13 cellular contexts compared by ENCODE assay signal in genomic region chr11:107196732-107197131, GRCh38.
DNase-seq lines count a peak whose midpoint lies in the region; ATAC-seq and TF ChIP-seq lines count a peak whose summit lies in the region.
"Had no signal": no experiment of that assay in that cellular context is flagged by ENCODE, and none has a peak within 500 bp of the region (broad histone marks: within the 10 kb centered on the region; RNA-seq: fewer than 3 reads in every experiment).

No MANE protein-coding gene starts in this region.

- TF ChIP-seq CTCF in Caco-2 (IDR thresholded peaks at IDR 0.05; ENCODE audit: insufficient read depth in 1 of 2, low read depth in 1 of 2, low read length in 1 of 2, severe bottlenecking in 1 of 2, unreplicated experiment in 1 of 2), result peak in 1 of 2 experiments; percentile 12
- TF ChIP-seq CTCF in foreskin keratinocyte (conservative IDR thresholded peaks at IDR 0.05), result no peak
- no peak for TF ChIP-seq CTCF in right lobe of liver (IDR thresholded peaks at IDR 0.05)

- H3K36me3 Mint-ChIP-seq in Caco-2 (ENCODE audit: insufficient read depth, unreplicated experiment), result no peaks in the 10 kb centered on the region
- H3K36me3 Mint-ChIP-seq in activated naive CD4-positive, alpha-beta T cell treated with anti-CD3 and anti-CD28 coated beads for 36 hours (ENCODE audit: low read depth), result no peaks in the 10 kb centered on the region
- H3K36me3 Mint-ChIP-seq: CD4-positive, alpha-beta memory T cell had no signal

- peak; percentile 62 to 66 for DNase-seq in Caco-2
- DNase-seq in LoVo (ENCODE audit: low spot score), result peak; percentile 17
- no peak for DNase-seq in foreskin keratinocyte
- DNase-seq in right lobe of liver, result no peak
- no peak for DNase-seq in activated naive CD4-positive, alpha-beta T cell treated with anti-CD3 and anti-CD28 coated beads for 36 hours
- no peak for DNase-seq in SIG-M5 treated with dmso at 0.1 percent for 504 hours (lab: John Stamatoyannopoulos, UW; ENCODE audit: unreplicated experiment)
- DNase-seq: AML-193; CD4-positive, alpha-beta memory T cell; GM23248; H7 had no signal

- POLR2A ChIA-PET in Caco-2 (lab: Charles Lee), result no interaction called here

- TF ChIP-seq POLR2A in right lobe of liver (IDR thresholded peaks at IDR 0.05), result no peak

- CTCF ChIA-PET in Caco-2 (lab: Charles Lee), result no interaction called here
- CTCF ChIA-PET in activated naive CD4-positive, alpha-beta T cell treated with anti-CD3 and anti-CD28 coated beads for 36 hours (lab: Charles Lee), result no interaction called here

- H3K27me3 ChIP-seq in Caco-2 (replicated peaks; ENCODE audit: control insufficient read depth, insufficient read depth, low read length) (no peaks in the 10 kb centered on the region), foreskin keratinocyte (no peaks in the 10 kb centered on the region), right lobe of liver (no peaks in the 10 kb centered on the region)
- H3K27me3 ChIP-seq: BLaER1 had no signal

- H3K4me3 ChIP-seq in Caco-2 (ENCODE audit: low read depth, low read length) (no peak overlapping the region), right lobe of liver (no peak overlapping the region)
- H3K4me3 ChIP-seq: BLaER1, GM12878, GM23248 had no signal

- H3K27ac Mint-ChIP-seq in Caco-2 (ENCODE audit: unreplicated experiment), result peak overlapping the region; percentile 7
- H3K27ac Mint-ChIP-seq in activated naive CD4-positive, alpha-beta T cell treated with anti-CD3 and anti-CD28 coated beads for 36 hours, result no peak overlapping the region
- H3K27ac Mint-ChIP-seq: CD4-positive, alpha-beta memory T cell had no signal

- peak; percentile 8 for ATAC-seq in foreskin keratinocyte
- peak; percentile 88 to 99 (median 90) for ATAC-seq in right lobe of liver
- no peak for ATAC-seq in HG03571 (IDR thresholded peaks at IDR 0.05; ENCODE audit: unreplicated experiment)
- ATAC-seq: GM12878 had no signal

- WGBS in right lobe of liver (ENCODE audit: insufficient coverage, low coverage, low lambda C conversion rate, missing lambda C conversion rate), result 20% methylated on average over 1 of the region's 1 CpG

- H3K4me1 ChIP-seq in Caco-2 (peaks cover 23% of the 10 kb centered on the region), foreskin keratinocyte (no peaks in the 10 kb centered on the region), right lobe of liver (peaks cover 0 to 19% (median 6%) of the 10 kb centered on the region in 4 donors)

- H3K4me1 Mint-ChIP-seq in Caco-2 (ENCODE audit: low read depth, unreplicated experiment), result peaks cover 27% of the 10 kb centered on the region
- H3K4me1 Mint-ChIP-seq in activated naive CD4-positive, alpha-beta T cell treated with anti-CD3 and anti-CD28 coated beads for 36 hours (ENCODE audit: low read depth), result no peaks in the 10 kb centered on the region
- H3K4me1 Mint-ChIP-seq: CD4-positive, alpha-beta memory T cell had no signal

- no peaks in the 10 kb centered on the region for H3K36me3 ChIP-seq in Caco-2 (ENCODE audit: control insufficient read depth, insufficient read depth, low read length)
- no peaks in the 10 kb centered on the region for H3K36me3 ChIP-seq in right lobe of liver
- H3K36me3 ChIP-seq: BLaER1 had no signal

- no peaks in the 10 kb centered on the region for H3K27me3 Mint-ChIP-seq in Caco-2 (ENCODE audit: insufficient read depth, unreplicated experiment)
- no peaks in the 10 kb centered on the region for H3K27me3 Mint-ChIP-seq in activated naive CD4-positive, alpha-beta T cell treated with anti-CD3 and anti-CD28 coated beads for 36 hours (ENCODE audit: low read depth)
- H3K27me3 Mint-ChIP-seq: CD4-positive, alpha-beta memory T cell had no signal

- no TSS peak for BruUV-seq in Caco-2 (replicated peaks; lab: Mats Ljungman, UMichigan)

- H3K27ac ChIP-seq in foreskin keratinocyte, result no peak overlapping the region
- no peak overlapping the region for H3K27ac ChIP-seq in right lobe of liver
- H3K27ac ChIP-seq: BLaER1, GM23248 had no signal

- H3K9me3 Mint-ChIP-seq in Caco-2 (ENCODE audit: unreplicated experiment), result peaks cover 11% of the 10 kb centered on the region
- peaks cover 10% of the 10 kb centered on the region for H3K9me3 Mint-ChIP-seq in activated naive CD4-positive, alpha-beta T cell treated with anti-CD3 and anti-CD28 coated beads for 36 hours

- H3K9me3 ChIP-seq in Caco-2, result peaks cover 9% of the 10 kb centered on the region; the same call in 1 of the 2 replicates
- H3K9me3 ChIP-seq in right lobe of liver, result no peaks in the 10 kb centered on the region

- intact Hi-C loops in Caco-2 (cut with micrococcal nuclease; ENCODE audit: unreplicated experiment), result loop anchor here (1.0 to 2.0 kb wide), 2 partner anchors 40 to 65 kb away; no protein-coding TSS in a partner anchor
- intact Hi-C loops in right lobe of liver (cut with DNase I), result no loop called here
- intact Hi-C loops in activated naive CD4-positive, alpha-beta T cell treated with anti-CD3 and anti-CD28 coated beads for 36 hours (cut with micrococcal nuclease), result no loop called here

- H3K4me3 Mint-ChIP-seq in Caco-2 (ENCODE audit: unreplicated experiment), result no peak overlapping the region
- H3K4me3 Mint-ChIP-seq in activated naive CD4-positive, alpha-beta T cell treated with anti-CD3 and anti-CD28 coated beads for 36 hours, result no peak overlapping the region
- H3K4me3 Mint-ChIP-seq: CD4-positive, alpha-beta memory T cell had no signal

Comparison
In these comparisons a context has a peak if more than half of its experiments do, and no peak if none do; other contexts are left out.
1. DNase-seq: peak in Caco-2 (2 of 2) and LoVo (single experiment); none in foreskin keratinocyte (0 of 2), right lobe of liver (0 of 3), activated naive CD4-positive, alpha-beta T cell treated with anti-CD3 and anti-CD28 coated beads for 36 hours (single experiment) and SIG-M5 treated with dmso at 0.1 percent for 504 hours (single experiment).